Comparison of ENCODE assay signal across 19 cellular contexts in the genomic region with DNA sequence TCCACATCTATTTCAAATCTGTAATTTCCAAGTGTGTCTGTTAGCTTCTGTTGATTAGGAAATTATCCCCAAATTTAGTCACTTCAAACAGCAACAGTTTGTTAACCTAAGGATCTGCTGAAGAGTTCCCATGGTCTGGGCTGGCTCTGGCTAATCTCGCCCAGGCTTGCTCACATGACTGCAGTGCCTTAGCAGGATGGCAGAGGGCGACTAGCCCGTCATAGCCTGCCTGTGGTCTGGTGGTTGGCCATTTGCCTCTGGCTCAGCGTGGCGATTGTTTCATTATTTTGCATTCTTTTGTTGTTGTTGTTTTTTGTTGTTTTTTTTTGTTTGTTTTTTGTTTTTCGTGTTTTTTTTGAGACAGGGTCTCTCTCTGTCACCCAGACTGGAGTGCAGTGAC.
DNase-seq lines count a peak whose midpoint lies in the region; TF ChIP-seq lines count a peak whose summit lies in the region.
"Had no signal": no experiment of that assay in that cellular context is flagged by ENCODE, and none has a peak within 500 bp of the region (broad histone marks: within the 10 kb centered on the region; RNA-seq: fewer than 3 reads in every experiment).

No MANE protein-coding gene starts in this region.

- H3K27me3 ChIP-seq in BE2C (no peaks in the 10 kb centered on the region), WERI-Rb-1 (ENCODE audit: insufficient read depth, low read depth, severe bottlenecking) (peaks cover 91% of the 10 kb centered on the region), suprapubic skin (no peaks in the 10 kb centered on the region)
- H3K27me3 ChIP-seq: brain microvascular endothelial cell, gastroesophageal sphincter, upper lobe of left lung had no signal

- peak; percentile 46 for TF ChIP-seq CTCF in BE2C (IDR thresholded peaks at IDR 0.05; ENCODE audit: low read depth, low read length)
- TF ChIP-seq CTCF in WERI-Rb-1 (IDR thresholded peaks at IDR 0.05; ENCODE audit: low read depth, low read length): peak; percentile 50
- no peak for TF ChIP-seq CTCF in suprapubic skin (IDR thresholded peaks at IDR 0.05)

- H3K9me3 ChIP-seq in BE2C: no peaks in the 10 kb centered on the region
- H3K9me3 ChIP-seq in WERI-Rb-1 (ENCODE audit: severe bottlenecking): no peaks in the 10 kb centered on the region
- H3K9me3 ChIP-seq in suprapubic skin: no peaks in the 10 kb centered on the region
- H3K9me3 ChIP-seq: gastroesophageal sphincter, upper lobe of left lung had no signal

- 79% methylated on average over 6 of the region's 6 CpGs for WGBS in suprapubic skin

- DNase-seq in BE2C (peak; percentile 36), M059J (ENCODE audit: low read depth) (peak; percentile 41), WERI-Rb-1 (no peak), iPS-NIHi11 (ENCODE audit: low spot score) (peak; percentile 42), NCI-H2107 (lab: John Stamatoyannopoulos, UW) (no peak), SW480 (ENCODE audit: low spot score) (no peak), suprapubic skin (ENCODE audit: low spot score in 2 of 2) (no peak), NCI-H1436 treated with DMSO at 0.1 percent for 48 hours (lab: John Stamatoyannopoulos, UW) (no peak)
- DNase-seq: activated naive CD8-positive, alpha-beta T cell treated with anti-CD3 and anti-CD28 coated beads, Interleukin-2, amount 10 ng/mL, durations not matched to agents 7 days and 5 days; AML-193; brain microvascular endothelial cell; immature natural killer cell; NCI-H1417 treated with DMSO at 0.1 percent for 48 hours; NCI-H226; right cardiac atrium; T-helper 17 cell; upper lobe of left lung had no signal

- TF ChIP-seq EP300 in suprapubic skin (IDR thresholded peaks at IDR 0.05): no peak

- H3K27ac ChIP-seq in WERI-Rb-1 (no peak overlapping the region), suprapubic skin (no peak overlapping the region)
- H3K27ac ChIP-seq: brain microvascular endothelial cell, epithelial cell of prostate, gastroesophageal sphincter, upper lobe of left lung had no signal

- H3K36me3 ChIP-seq in BE2C: no peaks in the 10 kb centered on the region
- no peaks in the 10 kb centered on the region for H3K36me3 ChIP-seq in WERI-Rb-1
- no peaks in the 10 kb centered on the region for H3K36me3 ChIP-seq in suprapubic skin
- H3K36me3 ChIP-seq: brain microvascular endothelial cell, gastroesophageal sphincter, upper lobe of left lung had no signal

- no peak for TF ChIP-seq POLR2A in suprapubic skin (IDR thresholded peaks at IDR 0.05)

- H3K4me1 ChIP-seq in BE2C: no peaks in the 10 kb centered on the region
- no peaks in the 10 kb centered on the region for H3K4me1 ChIP-seq in suprapubic skin
- H3K4me1 ChIP-seq: gastroesophageal sphincter, upper lobe of left lung had no signal

- H3K4me3 ChIP-seq in BE2C (ENCODE audit: low read depth, low read length) (no peak overlapping the region), WERI-Rb-1 (ENCODE audit: low read depth, low read length) (no peak overlapping the region), suprapubic skin (no peak overlapping the region)
- H3K4me3 ChIP-seq: gastroesophageal sphincter, upper lobe of left lung had no signal

Comparison
In these comparisons a context has a peak if more than half of its experiments do, and no peak if none do; other contexts are left out.
1. DNase-seq: peak in BE2C (single experiment), M059J (single experiment) and iPS-NIHi11 (single experiment); none in WERI-Rb-1 (single experiment), NCI-H2107 (single experiment), SW480 (single experiment), suprapubic skin (0 of 2) and NCI-H1436 treated with DMSO at 0.1 percent for 48 hours (single experiment).
2. CTCF ChIP-seq: peak in BE2C (single experiment) and WERI-Rb-1 (single experiment); none in suprapubic skin (0 of 2).